In the genomic region with DNA sequence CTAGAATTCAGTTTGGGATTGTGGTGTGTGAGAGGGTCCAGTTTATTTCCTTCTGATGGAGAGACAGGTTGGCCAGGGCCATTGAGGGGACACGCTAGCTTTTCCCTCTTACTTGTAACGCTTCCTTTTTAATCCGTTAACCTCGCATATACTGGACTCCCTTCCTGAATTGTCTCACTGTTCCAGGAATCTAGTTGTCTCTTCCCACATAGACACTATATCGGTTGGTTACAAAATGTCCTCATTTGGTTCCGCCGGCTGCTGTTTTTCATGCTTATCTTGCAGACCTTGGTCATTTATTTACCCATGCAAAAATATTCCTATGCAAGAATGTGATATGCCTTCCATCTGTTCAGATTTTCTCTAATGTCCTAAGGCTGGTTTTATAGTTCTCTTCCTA, we compare ENCODE assay signal across 18 cellular contexts. TPM values are rescaled to one million over a fixed set of nuclear protein-coding genes. Genes with fewer than 3 reads are reported as not detected.
DNase-seq lines count a peak whose midpoint lies in the region; ATAC-seq, FAIRE-seq and TF ChIP-seq lines count a peak whose summit lies in the region.
"Had no signal": no experiment of that assay in that cellular context is flagged by ENCODE, and none has a peak within 500 bp of the region (broad histone marks: within the 10 kb centered on the region; RNA-seq: fewer than 3 reads in every experiment).

No MANE protein-coding gene starts in this region.

- TF ChIP-seq CTCF in DOHH2 (IDR thresholded peaks at IDR 0.05; ENCODE audit: low read depth, low read length, poor library complexity, severe bottlenecking) = no peak
- no peak for TF ChIP-seq CTCF in kidney (IDR thresholded peaks at IDR 0.05; ENCODE audit: borderline replicate concordance, extremely low read depth, insufficient read depth)

- H3K4me3 ChIP-seq in DOHH2 (ENCODE audit: low read length) (no peak overlapping the region), kidney (ENCODE audit: low read length in 2 of 2) (peak overlapping the region; percentile 5 to 13), rectal smooth muscle tissue (ENCODE audit: low read length) (peak overlapping the region; percentile 54)
- H3K4me3 ChIP-seq: cardiac muscle cell, MG63 had no signal

- H3K36me3 ChIP-seq in DOHH2 (ENCODE audit: control insufficient read depth, low read length) = no peaks in the 10 kb centered on the region
- no peaks in the 10 kb centered on the region for H3K36me3 ChIP-seq in kidney (ENCODE audit: control insufficient read depth in 1 of 2, insufficient read depth in 2 of 2, low read length in 2 of 2)
- H3K36me3 ChIP-seq in rectal smooth muscle tissue (ENCODE audit: control insufficient read depth, insufficient read depth, low read length) = no peaks in the 10 kb centered on the region
- H3K36me3 ChIP-seq: cardiac muscle cell, MG63, sigmoid colon had no signal

- no peak for ATAC-seq in stimulated activated effector memory CD8-positive, alpha-beta T cell treated with anti-CD3 and anti-CD28 coated beads, Interleukin-12 subunit alpha, Interleukin-12 subunit beta, amount 100 ng/mL, for 72 hours
- ATAC-seq in activated CD8-positive, alpha-beta memory T cell treated with anti-CD3 and anti-CD28 coated beads, Interleukin-2, amount 10 ng/mL, durations not matched to agents 7 days and 5 days = no peak
- ATAC-seq in stimulated activated naive CD8-positive, alpha-beta T cell treated with anti-CD3 and anti-CD28 coated beads, Interleukin-15, Interleukin-2, amounts not matched to agents 100 U/mL and 50 U/mL, for 24 hours = no peak

- peaks cover 4% of the 10 kb centered on the region for H3K27me3 Mint-ChIP-seq in activated CD8-positive, alpha-beta memory T cell treated with anti-CD3 and anti-CD28 coated beads, Interleukin-2, amount 10 ng/mL, durations not matched to agents 7 days and 5 days
- H3K27me3 Mint-ChIP-seq: activated T-helper 17 cell treated with anti-CD3 and anti-CD28 coated beads, Interleukin-2, amount 50 U/mL, for 72 hours had no signal

- FAIRE-seq in kidney (lab: Jason Lieb, UNC) = no peak
- FAIRE-seq: H54 had no signal

- no peaks in the 10 kb centered on the region for H3F3A ChIP-seq in DOHH2 (ENCODE audit: control insufficient read depth, insufficient read depth)

- H3K9me3 Mint-ChIP-seq in stimulated activated effector memory CD8-positive, alpha-beta T cell treated with anti-CD3 and anti-CD28 coated beads, Interleukin-12 subunit alpha, Interleukin-12 subunit beta, amount 100 ng/mL, for 72 hours = no peaks in the 10 kb centered on the region
- H3K9me3 Mint-ChIP-seq in activated CD8-positive, alpha-beta memory T cell treated with anti-CD3 and anti-CD28 coated beads, Interleukin-2, amount 10 ng/mL, durations not matched to agents 7 days and 5 days (ENCODE audit: low read depth) = no peaks in the 10 kb centered on the region
- H3K9me3 Mint-ChIP-seq: activated T-helper 17 cell treated with anti-CD3 and anti-CD28 coated beads, Interleukin-2, amount 50 U/mL, for 72 hours; stimulated activated naive CD8-positive, alpha-beta T cell treated with anti-CD3 and anti-CD28 coated beads, Interleukin-15, Interleukin-2, amounts not matched to agents 100 ng/mL and 50 ng/mL, for 24 hours had no signal

- 0 out of 2 replicates have a peak overlapping the region, but pooled peaks have one; percentile 12 for H3K4me2 ChIP-seq in DOHH2 (ENCODE audit: low read length)

- H3K4me1 ChIP-seq in DOHH2 (ENCODE audit: control insufficient read depth, low read length) = peaks cover 4% of the 10 kb centered on the region
- H3K4me1 ChIP-seq in kidney (ENCODE audit: control insufficient read depth in 1 of 2, insufficient read depth in 1 of 2, low read depth in 1 of 2, low read length in 2 of 2) = no peaks in the 10 kb centered on the region
- H3K4me1 ChIP-seq in rectal smooth muscle tissue (ENCODE audit: control insufficient read depth, insufficient read depth, low read length) = no peaks in the 10 kb centered on the region

- no peaks in the 10 kb centered on the region for H4K20me1 ChIP-seq in DOHH2 (ENCODE audit: control insufficient read depth, insufficient read depth, low read depth, low read length)

- H3K9ac ChIP-seq in kidney (ENCODE audit: low read length in 2 of 2) = no peak overlapping the region
- H3K9ac ChIP-seq in rectal smooth muscle tissue (ENCODE audit: low read length) = no peak overlapping the region

- no peak overlapping the region for H3K27ac Mint-ChIP-seq in stimulated activated effector memory CD8-positive, alpha-beta T cell treated with anti-CD3 and anti-CD28 coated beads, Interleukin-12 subunit alpha, Interleukin-12 subunit beta, amount 100 ng/mL, for 72 hours
- H3K27ac Mint-ChIP-seq in activated CD8-positive, alpha-beta memory T cell treated with anti-CD3 and anti-CD28 coated beads, Interleukin-2, amount 10 ng/mL, durations not matched to agents 7 days and 5 days = no peak overlapping the region
- H3K27ac Mint-ChIP-seq: activated T-helper 17 cell treated with anti-CD3 and anti-CD28 coated beads, Interleukin-2, amount 50 U/mL, for 72 hours; stimulated activated naive CD8-positive, alpha-beta T cell treated with anti-CD3 and anti-CD28 coated beads, Interleukin-15, Interleukin-2, amounts not matched to agents 100 ng/mL and 50 ng/mL, for 24 hours had no signal

- no peaks in the 10 kb centered on the region for H3K79me2 ChIP-seq in DOHH2 (ENCODE audit: control insufficient read depth, low read length)

- no peaks in the 10 kb centered on the region for H3K9me2 ChIP-seq in DOHH2 (replicated peaks; ENCODE audit: control insufficient read depth, low read length)

- H3K36me3 Mint-ChIP-seq in stimulated activated effector memory CD8-positive, alpha-beta T cell treated with anti-CD3 and anti-CD28 coated beads, Interleukin-12 subunit alpha, Interleukin-12 subunit beta, amount 100 ng/mL, for 72 hours = no peaks in the 10 kb centered on the region
- no peaks in the 10 kb centered on the region for H3K36me3 Mint-ChIP-seq in activated CD8-positive, alpha-beta memory T cell treated with anti-CD3 and anti-CD28 coated beads, Interleukin-2, amount 10 ng/mL, durations not matched to agents 7 days and 5 days

- H3K9me3 ChIP-seq in DOHH2 (ENCODE audit: control insufficient read depth, insufficient read depth, low read length) (no peaks in the 10 kb centered on the region), kidney (ENCODE audit: control insufficient read depth in 1 of 2, low read length in 2 of 2) (no peaks in the 10 kb centered on the region)
- H3K9me3 ChIP-seq: MG63, sigmoid colon had no signal

- CTCF ChIA-PET in activated CD8-positive, alpha-beta memory T cell treated with anti-CD3 and anti-CD28 coated beads, Interleukin-2, amount 10 ng/mL, durations not matched to agents 7 days and 5 days (lab: Charles Lee) = interaction anchor here (1.1 to 1.8 kb wide), 8 partner anchors 11 to 84 kb away, joined by 3 to 7 read pairs (median 4); a partner anchor contains a TSS

- H3K27ac ChIP-seq in DOHH2 (ENCODE audit: low read depth, low read length) (no peak overlapping the region), angular gyrus (ENCODE audit: low read depth, low read length) (peak overlapping the region; percentile 86), kidney (ENCODE audit: low read depth in 2 of 2, low read length in 2 of 2) (no peak overlapping the region), rectal smooth muscle tissue (ENCODE audit: low read depth, low read length) (no peak overlapping the region)
- H3K27ac ChIP-seq: cardiac muscle cell, sigmoid colon had no signal

- DNase-seq in kidney = no peak
- no peak for DNase-seq in stimulated activated effector memory CD8-positive, alpha-beta T cell treated with anti-CD3 and anti-CD28 coated beads, Interleukin-12 subunit alpha, Interleukin-12 subunit beta, amount 100 ng/mL, for 72 hours (ENCODE audit: low spot score in 2 of 2)
- no peak for DNase-seq in activated CD8-positive, alpha-beta memory T cell treated with anti-CD3 and anti-CD28 coated beads, Interleukin-2, amount 10 ng/mL, durations not matched to agents 7 days and 5 days
- no peak for DNase-seq in D341Med (ENCODE audit: low spot score)
- DNase-seq in stimulated activated naive CD8-positive, alpha-beta T cell treated with anti-CD3 and anti-CD28 coated beads, Interleukin-15, Interleukin-2, amounts not matched to agents 100 U/mL and 50 U/mL, for 24 hours = no peak
- DNase-seq: AML-193, MG63, NCI-H748 treated with DMSO at 0.1 percent for 48 hours, OCI-M1, SHP77 treated with DMSO at 0.1 percent for 48 hours, sigmoid colon had no signal

- intact Hi-C loops in kidney (cut with DNase I) = no loop called here

- H3K27me3 ChIP-seq in DOHH2 (ENCODE audit: control insufficient read depth, low read length) (no peaks in the 10 kb centered on the region; the same call in 1 of the 2 replicates), rectal smooth muscle tissue (ENCODE audit: control insufficient read depth, insufficient read depth, low read length) (peaks cover 3% of the 10 kb centered on the region)
- H3K27me3 ChIP-seq: MG63 had no signal

- H3K4me3 Mint-ChIP-seq in stimulated activated effector memory CD8-positive, alpha-beta T cell treated with anti-CD3 and anti-CD28 coated beads, Interleukin-12 subunit alpha, Interleukin-12 subunit beta, amount 100 ng/mL, for 72 hours = no peak overlapping the region
- H3K4me3 Mint-ChIP-seq in activated CD8-positive, alpha-beta memory T cell treated with anti-CD3 and anti-CD28 coated beads, Interleukin-2, amount 10 ng/mL, durations not matched to agents 7 days and 5 days = no peak overlapping the region
- H3K4me3 Mint-ChIP-seq: activated T-helper 17 cell treated with anti-CD3 and anti-CD28 coated beads, Interleukin-2, amount 50 U/mL, for 72 hours; stimulated activated naive CD8-positive, alpha-beta T cell treated with anti-CD3 and anti-CD28 coated beads, Interleukin-15, Interleukin-2, amounts not matched to agents 100 ng/mL and 50 ng/mL, for 24 hours had no signal

- H3K4me1 Mint-ChIP-seq in stimulated activated effector memory CD8-positive, alpha-beta T cell treated with anti-CD3 and anti-CD28 coated beads, Interleukin-12 subunit alpha, Interleukin-12 subunit beta, amount 100 ng/mL, for 72 hours = peaks cover 9% of the 10 kb centered on the region
- H3K4me1 Mint-ChIP-seq in activated CD8-positive, alpha-beta memory T cell treated with anti-CD3 and anti-CD28 coated beads, Interleukin-2, amount 10 ng/mL, durations not matched to agents 7 days and 5 days = peaks cover 15% of the 10 kb centered on the region

RNA-seq across cellular contexts. Expression of a gene that starts 35.1 kb away (rescaled TPM):
- total RNA-seq in kidney = 3.2 TPM
- 11.1 TPM for polyA plus RNA-seq in kidney (ENCODE audit: insufficient read depth, low read depth, low replicate concordance)
- under 1 TPM; 0.38 to 0.52 TPM for total RNA-seq in activated CD8-positive, alpha-beta memory T cell treated with anti-CD3 and anti-CD28 coated beads, Interleukin-2, amount 10 ng/mL, durations not matched to agents 7 days and 5 days
- total RNA-seq: cardiac muscle cell had no signal
- polyA plus RNA-seq: cardiac muscle cell had no signal
